ENCODE assay signal across 11 cellular contexts in genomic region chr5:141177577-141178191, GRCh38. TPM values are rescaled to one million over a fixed set of nuclear protein-coding genes. Genes with fewer than 3 reads are reported as not detected.
DNase-seq lines count a peak whose midpoint lies in the region; ATAC-seq, FAIRE-seq and TF ChIP-seq lines count a peak whose summit lies in the region.
"Not testable (repeated sequence)": the region's sequence is repeated elsewhere in the genome, so short reads cannot be mapped to it uniquely, and the experiment has no call there.
"Had no signal": no experiment of that assay in that cellular context is flagged by ENCODE, and none has a peak within 500 bp of the region (broad histone marks: within the 10 kb centered on the region; RNA-seq: fewer than 3 reads in every experiment).

Gene PCDHB8, plus strand, starts transcription at chr5:141177790. Its CDS starts 245 bp downstream, at chr5:141178035.

- H4K20me1 ChIP-seq in H1 (replicated peaks in 1 of 2; ENCODE audit: control insufficient read depth in 1 of 2, insufficient read depth in 2 of 2, low read length in 2 of 2); HepG2 (ENCODE audit: insufficient read depth, low read length): not testable (repeated sequence)

- peak; percentile 6 for DNase-seq in Caki2 (ENCODE audit: low read depth)
- DNase-seq in H4 (ENCODE audit: low spot score) = peak; percentile 54
- DNase-seq in LHCN-M2 (ENCODE audit: low read depth) = peak; percentile 61
- peak; percentile 18 for DNase-seq in NCI-H526 treated with DMSO at 0.1 percent for 48 hours (lab: John Stamatoyannopoulos, UW)
- DNase-seq in SK-MEL-5 (ENCODE audit: low read depth, low spot score) = peak; percentile 62
- not testable (repeated sequence) for DNase-seq in H1 (ENCODE audit: low read depth in 1 of 2, low spot score in 2 of 2)
- DNase-seq in HepG2 (ENCODE audit: low spot score) = peak; percentile 25

- not testable (repeated sequence) for H2BK12ac ChIP-seq in H1 (ENCODE audit: low read depth, low read length)

- H3K79me2 ChIP-seq in H1 (ENCODE audit: control insufficient read depth in 1 of 2, insufficient read depth in 2 of 2, low read length in 2 of 2); HepG2 (ENCODE audit: insufficient read depth, low read length): not testable (repeated sequence)

- H3K36me3 ChIP-seq in H1 (ENCODE audit: control insufficient read depth in 2 of 4, insufficient read depth in 4 of 4, low read length in 3 of 4); HepG2 (replicated peaks in 1 of 2; ENCODE audit: control insufficient read depth in 1 of 2, insufficient read depth in 2 of 2, low read length in 2 of 2): not testable (repeated sequence)

- H2BK15ac ChIP-seq in H1 (ENCODE audit: low read length) = not testable (repeated sequence)

- intact Hi-C loops in HepG2 (cut with micrococcal nuclease; ENCODE audit: unreplicated experiment) = not testable (repeated sequence)

- not testable (repeated sequence) for H3K9ac ChIP-seq in H1 (replicated peaks in 1 of 4; ENCODE audit: extremely low read depth in 1 of 4, low read depth in 3 of 4, low read length in 3 of 4); HepG2 (ENCODE audit: insufficient read depth, low read depth, low read length)

- ATAC-seq in HepG2 = peak; percentile 91

- H3K27ac ChIP-seq in H1 (ENCODE audit: low read depth, low read length); HepG2 (ENCODE audit: extremely low read length, insufficient read depth, low read length): not testable (repeated sequence)

- not testable (repeated sequence) for H3K4ac ChIP-seq in H1 (replicated peaks; ENCODE audit: insufficient read length, low read depth, low read length)

- not testable (repeated sequence) for H4K5ac ChIP-seq in H1 (ENCODE audit: insufficient read length, low read depth, low read length)

- TF ChIP-seq CTCF in H1 (IDR thresholded peaks at IDR 0.05; ENCODE audit: control extremely low read depth in 1 of 3, insufficient read depth in 1 of 3, low read depth in 1 of 3, low read length in 3 of 3) = not testable (repeated sequence)
- peak; percentile 44 for TF ChIP-seq CTCF in HepG2 (CRISPR knock-in tag; IDR thresholded peaks at IDR 0.05)

- not testable (repeated sequence) for H3K23me2 ChIP-seq in H1 (ENCODE audit: low read depth, low read length)

- not testable (repeated sequence) for H3K18ac ChIP-seq in H1 (ENCODE audit: extremely low read depth, low read length)

- H3K4me1 ChIP-seq in H1 (replicated peaks in 1 of 4; ENCODE audit: control insufficient read depth in 3 of 4, insufficient read depth in 4 of 4, low read length in 3 of 4); HepG2 (ENCODE audit: insufficient read depth, low read length): not testable (repeated sequence)

- FAIRE-seq in H1 (lab: Jason Lieb, UNC) (peak; percentile 95), HepG2 (lab: Jason Lieb, UNC) (peak; percentile 66)

- peak in 1 of 2 experiments; percentile 12; a peak in 1 of 4 replicates for TF ChIP-seq RAD21 in H1 (IDR thresholded peaks at IDR 0.05 in 1 of 2, conservative IDR thresholded peaks at IDR 0.05 in 1 of 2; ENCODE audit: low read depth in 2 of 2, low read length in 2 of 2)
- TF ChIP-seq RAD21 in HepG2 (CRISPR knock-in tag; IDR thresholded peaks at IDR 0.05) = not testable (repeated sequence)

- H3K14ac ChIP-seq in H1 (ENCODE audit: insufficient read length) = not testable (repeated sequence)

- POLR2A ChIA-PET in H1 (lab: Charles Lee; ENCODE audit: partially characterized antibody) = interaction anchor here (1.1 kb wide), 1 partner anchor 42 kb away, joined by 4 read pairs; the partner anchor contains the start of gene PCDHB5
- POLR2A ChIA-PET in HepG2 (lab: Yijun Ruan, JAX) = not testable (repeated sequence)

- peaks cover 0 to 15% of the 10 kb centered on the region in 2 experiments; a peak in 1 of 4 replicates for H3K9me3 ChIP-seq in H1 (ENCODE audit: insufficient read depth in 2 of 2, low read depth in 1 of 2, low read length in 1 of 2)
- H3K9me3 ChIP-seq in HepG2 (ENCODE audit: low read length) = not testable (repeated sequence)

- not testable (repeated sequence) for H4K8ac ChIP-seq in H1 (ENCODE audit: extremely low read depth, insufficient read depth, low read length)

- H3K79me1 ChIP-seq in H1 (ENCODE audit: low read depth, low read length) = not testable (repeated sequence)

- not testable (repeated sequence) for H2AK5ac ChIP-seq in H1 (ENCODE audit: low read depth, low read length)

- not testable (repeated sequence) for H3K56ac ChIP-seq in H1 (replicated peaks; ENCODE audit: insufficient read length, low read depth, low read length)

- TF ChIP-seq EP300 in H1 (IDR thresholded peaks at IDR 0.05; ENCODE audit: borderline replicate concordance in 1 of 2, low read depth in 2 of 2, low read length in 2 of 2); HepG2 (IDR thresholded peaks at IDR 0.05; ENCODE audit: low read depth in 2 of 2, low read length in 2 of 2); HepG2 (CRISPR knock-in tag; IDR thresholded peaks at IDR 0.05; ENCODE audit: borderline replicate concordance): not testable (repeated sequence)

- CTCF ChIA-PET in H1 (lab: Charles Lee; ENCODE audit: partially characterized antibody) (interaction anchor here (0.7 to 2.8 kb wide), 15 partner anchors 9 to 380 kb away, joined by 3 to 21 read pairs (median 3); partner anchors contain the start of genes PCDHB10, PCDHB14, PCDHB2 and PCDHB9), HepG2 (lab: Yijun Ruan, JAX; ENCODE audit: low intra/inter-chr PET ratio, low total read pairs) (interaction anchor here (1.0 kb wide), 1 partner anchor 9 kb away, joined by 3 read pairs; the partner anchor contains the start of gene PCDHB9)

- H4K91ac ChIP-seq in H1 (replicated peaks; ENCODE audit: insufficient read length, low read length) = not testable (repeated sequence)

- TF ChIP-seq POLR2A in H1 (IDR thresholded peaks at IDR 0.05; ENCODE audit: control extremely low read depth in 1 of 2, low read depth in 2 of 2, low read length in 2 of 2); HepG2 (IDR thresholded peaks at IDR 0.05; ENCODE audit: insufficient read depth in 1 of 2, low read depth in 2 of 2, low read length in 2 of 2): not testable (repeated sequence)

- H2BK5ac ChIP-seq in H1 (ENCODE audit: low read depth, low read length) = not testable (repeated sequence)

- not testable (repeated sequence) for H2AFZ ChIP-seq in H1 (ENCODE audit: low read length); HepG2 (ENCODE audit: low read length)

- H3K4me3 ChIP-seq in H1 (ENCODE audit: extremely low read depth in 1 of 4, insufficient read depth in 2 of 4, low read depth in 3 of 4, low read length in 4 of 4) = not testable (repeated sequence)
- peak within 1 kb of the TSS in 1 of 3 experiments; percentile 23; a peak in 1 of 6 replicates for H3K4me3 ChIP-seq in HepG2 (replicated peaks in 1 of 3; ENCODE audit: insufficient read depth in 1 of 3, low read depth in 2 of 3, low read length in 3 of 3)

- H3K23ac ChIP-seq in H1 (ENCODE audit: insufficient read length) = not testable (repeated sequence)

- 80% methylated on average over 14 of the region's 18 CpGs; no CpG with 5 or more reads in 1 of the 2 experiments for WGBS in H1 (ENCODE audit: extremely low coverage in 1 of 2, insufficient coverage in 1 of 2, insufficient read length in 1 of 2, insufficient replicate concordance in 2 of 2, low coverage in 1 of 2, low lambda C conversion rate in 2 of 2, missing lambda C conversion rate in 1 of 2), 2 experiments
- 27% methylated on average over 13 of the region's 18 CpGs for WGBS in HepG2 (ENCODE audit: low lambda C conversion rate)

- H3K27me3 ChIP-seq in H1 (replicated peaks in 1 of 4; ENCODE audit: control insufficient read depth in 3 of 4, extremely low read depth in 1 of 4, insufficient read depth in 3 of 4, low read length in 3 of 4); HepG2 (ENCODE audit: control insufficient read depth in 1 of 2, insufficient read depth in 2 of 2, low read length in 2 of 2): not testable (repeated sequence)

- not testable (repeated sequence) for BruUV-seq in HepG2 (replicated peaks; lab: Mats Ljungman, UMichigan)

- not testable (repeated sequence) for H2BK20ac ChIP-seq in H1 (ENCODE audit: low read length)

- not testable (repeated sequence) for H2BK120ac ChIP-seq in H1 (replicated peaks; ENCODE audit: low read depth, low read length)

- H3K4me2 ChIP-seq in H1 (ENCODE audit: insufficient read depth in 1 of 2, low read depth in 2 of 2, low read length in 2 of 2); HepG2 (ENCODE audit: low read depth, low read length): not testable (repeated sequence)

- in situ Hi-C loops in Caki2 (cut with HindIII; ENCODE audit: low pct_unique_long_range_greater_than_20kb, low sequenced_read_pairs); SK-MEL-5 (cut with HindIII; ENCODE audit: low pct_unique_long_range_greater_than_20kb, low sequenced_read_pairs); HepG2 (cut with HindIII; ENCODE audit: extremely low pct_ligation_motif_present, low pct_unique_long_range_greater_than_20kb): not testable (repeated sequence)

RNA-seq across cellular contexts. Expression of gene PCDHB8, which starts in this region (rescaled TPM):
- total RNA-seq in Caki2 (2014; rRNA removed; shearing (Covaris generic); ENCODE audit: low replicate concordance) = not detected in 2 replicates
- total RNA-seq in H4 (2014; rRNA removed; shearing (Covaris generic)) = 12.4 and 12.7 TPM in 2 replicates
- total RNA-seq in LHCN-M2 (2014; rRNA removed) (9.6 and 12.3 TPM in 2 replicates), HepG2 (2016; rRNA removed; fragmentation: Illumina TruSeq; extraction: Trizol) (0.34 and 0.82 TPM in 2 replicates)
- 5.4 TPM for polyA plus RNA-seq in LHCN-M2 (2012)
- 0.43 and 0.74 TPM in 2 replicates for total RNA-seq in SK-MEL-5 (2014; rRNA removed; shearing (Covaris generic))
- 1.4 and 1.8 TPM in 2 replicates for polyA plus RNA-seq in SK-MEL-5 (2015; cell fraction: cytosol; rRNA removed)
- 1.3 and 3.9 TPM in 2 replicates for polyA plus RNA-seq in SK-MEL-5 (2015; cell fraction: nucleus; rRNA removed)
- total RNA-seq in H1 (2021; fragmentation: NEBNext Ultra II Directional; extraction: Animal tissue kit (Norgen Biotek cat#: 25700)) = 0.92 and 1.1 TPM in 2 replicates
- polyA plus RNA-seq in H1 (2011; rRNA removed) (0.24 and 0.30 TPM in 2 replicates), HepG2 (2011; rRNA removed) (0.26 and 0.33 TPM in 2 replicates)
- 0.23 TPM for polyA plus RNA-seq in H1 (2011; cell fraction: cytosol; rRNA removed)
- 0.36 TPM for polyA plus RNA-seq in H1 (2011; cell fraction: nucleus; rRNA removed)
- 0.14 to 0.52 TPM (median 0.25 TPM) in 4 replicates for polyA plus RNA-seq in H1 (2012, experiment 1 of 2)
- polyA plus RNA-seq in H1 (2012, experiment 2 of 2) = 0.08 TPM
- 0.71 TPM for polyA plus RNA-seq in H1 (2013, experiment 1 of 2)
- polyA plus RNA-seq in H1 (2013, experiment 2 of 2) = 0.63 TPM
- polyA minus RNA-seq in H1 (2011; rRNA and poly(A)+ RNA removed) = 0.16 and 0.78 TPM in 2 replicates
- not detected for polyA minus RNA-seq in H1 (2011; cell fraction: cytosol; rRNA and poly(A)+ RNA removed)
- 1.6 TPM for polyA minus RNA-seq in H1 (2011; cell fraction: nucleus; rRNA and poly(A)+ RNA removed)
- not detected in 2 replicates for total RNA-seq in HepG2 (2016; cell fraction: cytosol; rRNA removed; fragmentation: Illumina TruSeq; extraction: Trizol; ENCODE audit: low read depth)
- total RNA-seq in HepG2 (2016; cell fraction: insoluble cytoplasmic fraction; rRNA removed; fragmentation: Illumina TruSeq; extraction: Trizol) = 0.37 and 1.1 TPM in 2 replicates
- total RNA-seq in HepG2 (2016; cell fraction: membrane; rRNA removed; fragmentation: Illumina TruSeq; extraction: Trizol) = 0.07 and 0.12 TPM in 2 replicates
- 0.68 and 0.88 TPM in 2 replicates for total RNA-seq in HepG2 (2016; cell fraction: nucleus; rRNA removed; fragmentation: Illumina TruSeq; extraction: Trizol)
- 0.29 and 0.31 TPM in 2 replicates for polyA plus RNA-seq in HepG2 (2011; cell fraction: cytosol; rRNA removed)
- 0.26 and 0.36 TPM in 2 replicates for polyA plus RNA-seq in HepG2 (2011; cell fraction: nucleus; rRNA removed)
- 0.48 and 1.2 TPM in 2 replicates for polyA plus RNA-seq in HepG2 (2012)
- polyA plus RNA-seq in HepG2 (2016; cell fraction: cytosol; fragmentation: Illumina TruSeq; extraction: Trizol; ENCODE audit: low read depth) = 0.05 TPM in 1 of 2 replicates, not detected in the other
- 0.30 and 0.32 TPM in 2 replicates for polyA plus RNA-seq in HepG2 (2016; cell fraction: insoluble cytoplasmic fraction; fragmentation: Illumina TruSeq; extraction: Trizol; ENCODE audit: low read depth)
- 0.07 TPM in 1 of 2 replicates, not detected in the other for polyA plus RNA-seq in HepG2 (2016; cell fraction: membrane; fragmentation: Illumina TruSeq; extraction: Trizol; ENCODE audit: low read depth)
- polyA plus RNA-seq in HepG2 (2016; cell fraction: nucleus; fragmentation: Illumina TruSeq; extraction: Trizol; ENCODE audit: insufficient read depth, low read depth) = 0.63 and 0.66 TPM in 2 replicates
- 0.50 TPM in 1 of 2 replicates, not detected in the other for polyA minus RNA-seq in HepG2 (2011; rRNA and poly(A)+ RNA removed; ENCODE audit: low replicate concordance)
- polyA minus RNA-seq in HepG2 (2011; cell fraction: cytosol; rRNA and poly(A)+ RNA removed) = 0.70 and 0.79 TPM in 2 replicates
- polyA minus RNA-seq in HepG2 (2011; cell fraction: nucleus; rRNA and poly(A)+ RNA removed) = 0.26 and 0.62 TPM in 2 replicates
- total RNA-seq: activated B cell treated with CpG ODN at 0.5 μM for 24 hours; activated CD4-positive, alpha-beta memory T cell treated with anti-CD3 and anti-CD28 coated beads for 36 hours; natural killer cell treated with Interleukin-12 subunit alpha and Interleukin-12 subunit beta and Interleukin-15 and Interleukin-18, amount 100 ng/mL, for 72 hours had no signal
- polyA plus RNA-seq: CD14-positive monocyte had no signal

Comparison
In these comparisons a context has a peak if more than half of its experiments do, and no peak if none do; other contexts are left out.
1. Peak in DNase-seq in Caki2; RNA of the gene not detected or under 1 TPM.